ENCODE assay signal across 8 cellular contexts in the genomic region with DNA sequence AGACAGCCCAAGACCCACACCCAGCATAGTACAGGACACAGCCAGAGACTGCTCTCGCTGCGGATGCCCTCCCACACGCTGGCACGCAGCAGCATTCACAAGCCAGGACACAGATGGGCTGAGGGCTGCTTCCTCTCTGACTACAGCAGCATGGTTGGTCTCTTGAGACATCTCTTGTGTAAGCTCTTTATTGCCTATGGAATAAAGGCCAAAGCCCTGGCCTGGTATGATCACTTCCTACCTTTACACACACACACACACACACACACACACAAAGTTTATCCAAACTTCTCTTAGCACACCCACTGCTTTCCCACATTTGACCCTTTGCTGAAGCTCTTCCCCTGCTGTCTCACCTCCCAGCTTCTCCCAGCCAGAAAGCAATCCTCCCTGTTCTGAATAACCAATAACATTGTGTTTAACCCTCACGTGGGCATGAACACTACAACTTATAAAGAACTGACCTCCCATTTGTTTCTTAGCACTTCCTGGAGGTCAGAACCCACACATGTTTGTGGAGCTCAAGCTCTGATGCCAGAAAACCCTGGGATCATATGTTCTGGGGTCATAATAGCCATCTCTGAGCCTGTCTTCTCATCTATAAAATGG. TPM values are rescaled to one million over a fixed set of nuclear protein-coding genes. Genes with fewer than 3 reads are reported as not detected.
DNase-seq lines count a peak whose midpoint lies in the region; ATAC-seq and TF ChIP-seq lines count a peak whose summit lies in the region.

No MANE protein-coding gene starts in this region.

- peaks cover 15% of the 10 kb centered on the region for H3K27me3 Mint-ChIP-seq in endodermal cell (ENCODE audit: insufficient read depth)
- H3K27me3 Mint-ChIP-seq in naive thymus-derived CD8-positive, alpha-beta T cell = no peaks in the 10 kb centered on the region

- H3K9ac ChIP-seq in endodermal cell (ENCODE audit: extremely low read depth, low read length, poor library complexity, severe bottlenecking) = no peak overlapping the region

- DNase-seq in AG08396 (ENCODE audit: low spot score) = peak; percentile 61
- DNase-seq in SJCRH30 = peak; percentile 53 to 69
- DNase-seq in endodermal cell = peak; percentile 70
- DNase-seq in naive thymus-derived CD8-positive, alpha-beta T cell = peak in 6 of 10 donors; percentile 9 to 63 (median 18)

- H3K36me3 ChIP-seq in SJCRH30 = peaks cover 3% of the 10 kb centered on the region; the same call in 1 of the 2 replicates
- H3K36me3 ChIP-seq in endodermal cell (ENCODE audit: control insufficient read depth, insufficient read depth, low read length) = peaks cover 4% of the 10 kb centered on the region

- WGBS in endodermal cell (ENCODE audit: insufficient coverage in 1 of 2, insufficient read length in 1 of 2), 2 experiments = 84 to 87% methylated on average over 5 of the region's 5 CpGs

- no peaks in the 10 kb centered on the region for H3K9me3 ChIP-seq in SJCRH30 (replicated peaks)
- no peaks in the 10 kb centered on the region for H3K9me3 ChIP-seq in endodermal cell (ENCODE audit: control insufficient read depth, low read length)

- H3K27ac ChIP-seq in SJCRH30 (no peak overlapping the region), endodermal cell (ENCODE audit: low read depth, low read length) (no peak overlapping the region)

- TF ChIP-seq POLR2A in GM19099 (IDR thresholded peaks at IDR 0.05; ENCODE audit: extremely low read depth, insufficient read length, low read depth) = peak; percentile 31

- peaks cover 2% of the 10 kb centered on the region for H3K36me3 Mint-ChIP-seq in endodermal cell (ENCODE audit: low read depth)
- no peaks in the 10 kb centered on the region for H3K36me3 Mint-ChIP-seq in naive thymus-derived CD8-positive, alpha-beta T cell

- POLR2A ChIA-PET in naive thymus-derived CD8-positive, alpha-beta T cell (lab: Charles Lee) = interaction anchor here (1.4 kb wide), 1 partner anchor 69 kb away, joined by 10 read pairs; no protein-coding TSS in a partner anchor

- H3K27me3 ChIP-seq in SJCRH30 (no peaks in the 10 kb centered on the region), endodermal cell (ENCODE audit: control insufficient read depth, insufficient read depth, low read length, poor library complexity, severe bottlenecking) (no peaks in the 10 kb centered on the region)

- H3K4me1 ChIP-seq in SJCRH30 = 0 out of 2 replicates have a peak, but pooled peaks cover 6% of the 10 kb centered on the region
- no peaks in the 10 kb centered on the region for H3K4me1 ChIP-seq in endodermal cell (ENCODE audit: control insufficient read depth, insufficient read depth, low read length)

- TF ChIP-seq CTCF in endodermal cell (conservative IDR thresholded peaks at IDR 0.05) = no peak

- no peak overlapping the region for H3K27ac Mint-ChIP-seq in endodermal cell
- H3K27ac Mint-ChIP-seq in naive thymus-derived CD8-positive, alpha-beta T cell = peak overlapping the region; percentile 17 to 93 (median 81)

- no peaks in the 10 kb centered on the region for H3K9me3 Mint-ChIP-seq in endodermal cell
- no peaks in the 10 kb centered on the region for H3K9me3 Mint-ChIP-seq in naive thymus-derived CD8-positive, alpha-beta T cell

- H3K4me3 Mint-ChIP-seq in endodermal cell = peak overlapping the region; percentile 92
- H3K4me3 Mint-ChIP-seq in naive thymus-derived CD8-positive, alpha-beta T cell = peak overlapping the region; percentile 91 to 97 (median 96)

- H3K4me3 ChIP-seq in SJCRH30 = 0 out of 2 replicates have a peak overlapping the region, but pooled peaks have one; percentile 1
- H3K4me3 ChIP-seq in endodermal cell (ENCODE audit: low read length) = no peak overlapping the region

- ATAC-seq in naive thymus-derived CD8-positive, alpha-beta T cell = peak; percentile 32 to 34
- ATAC-seq in GM19397 (IDR thresholded peaks at IDR 0.05; ENCODE audit: unreplicated experiment) (no peak), GM19351 (IDR thresholded peaks at IDR 0.05; ENCODE audit: unreplicated experiment) (no peak), HG02973 (IDR thresholded peaks at IDR 0.05; ENCODE audit: unreplicated experiment) (no peak)

- peaks cover 10% of the 10 kb centered on the region for H3K4me1 Mint-ChIP-seq in endodermal cell
- peaks cover 13 to 49% (median 39%) of the 10 kb centered on the region in 4 donors for H3K4me1 Mint-ChIP-seq in naive thymus-derived CD8-positive, alpha-beta T cell

RNA-seq across cellular contexts. Expression of gene LUZP1, which starts 1.2 kb away (rescaled TPM):
- 28.8 and 29.8 TPM in 2 replicates for total RNA-seq in SJCRH30 (2014; rRNA removed; shearing (Covaris generic))
- 10 to 100 TPM; 43.5 to 49.4 TPM for total RNA-seq in endodermal cell
- polyA plus RNA-seq in endodermal cell (2013, experiment 1 of 2) = 19.1 TPM
- polyA plus RNA-seq in endodermal cell (2013, experiment 2 of 2) = 23.1 TPM
- total RNA-seq in naive thymus-derived CD8-positive, alpha-beta T cell = 10 to 100 TPM; 14.4 to 16.8 TPM
- polyA plus RNA-seq in naive thymus-derived CD8-positive, alpha-beta T cell = 10 to 100 TPM in 2 of 3 donors, 1 to 10 TPM in 1; 8.1 to 12.2 (median 10.2) TPM

RNA-seq across cellular contexts. Expression of gene HTR1D, which starts 47.5 kb away (rescaled TPM):
- total RNA-seq in SJCRH30 (2014; rRNA removed; shearing (Covaris generic)) = not detected in 2 replicates
- total RNA-seq in endodermal cell = 1 to 10 TPM; 2.9 to 4.1 TPM
- 1.1 TPM for polyA plus RNA-seq in endodermal cell (2013, experiment 1 of 2)
- polyA plus RNA-seq in endodermal cell (2013, experiment 2 of 2) = 1.1 TPM
- total RNA-seq in naive thymus-derived CD8-positive, alpha-beta T cell = not detected
- not detected for polyA plus RNA-seq in naive thymus-derived CD8-positive, alpha-beta T cell

Comparison
In these comparisons a context has a peak if more than half of its experiments do, and no peak if none do; other contexts are left out.
1. DNase-seq: peak in every context shown above with its lines; median percentile 70 in endodermal cell; 61 in AG08396; 61 in SJCRH30; 18 in naive thymus-derived CD8-positive, alpha-beta T cell.
2. ATAC-seq: peak in naive thymus-derived CD8-positive, alpha-beta T cell (2 of 2); none in GM19397 (single experiment), GM19351 (single experiment) and HG02973 (single experiment).